In the genomic region with DNA sequence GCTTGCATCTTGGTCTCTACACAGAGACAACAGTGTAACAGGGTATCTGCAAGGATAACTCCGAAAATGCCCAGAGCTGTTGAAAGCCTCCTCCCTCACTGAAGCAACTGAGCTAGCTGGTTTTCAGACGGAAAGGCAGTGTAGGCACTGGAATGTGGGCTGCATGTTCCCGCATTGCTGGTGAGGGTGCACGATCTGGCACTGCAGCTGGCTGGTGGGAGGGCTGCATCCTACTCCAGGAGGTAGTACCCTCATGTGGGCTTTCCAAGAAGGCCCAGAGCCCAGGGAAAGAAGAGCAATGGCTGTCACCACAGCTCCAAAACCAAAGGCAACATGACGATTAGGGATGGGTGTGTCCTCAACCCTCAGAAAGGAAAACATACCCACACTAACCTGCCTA, we compare ENCODE assay signal across 19 cellular contexts. TPM values are rescaled to one million over a fixed set of nuclear protein-coding genes. Genes with fewer than 3 reads are reported as not detected.
DNase-seq lines count a peak whose midpoint lies in the region; ATAC-seq and TF ChIP-seq lines count a peak whose summit lies in the region.
"Had no signal": no experiment of that assay in that cellular context is flagged by ENCODE, and none has a peak within 500 bp of the region (broad histone marks: within the 10 kb centered on the region; RNA-seq: fewer than 3 reads in every experiment).

No MANE protein-coding gene starts in this region.

- no peaks in the 10 kb centered on the region for H3K4me1 Mint-ChIP-seq in activated CD8-positive, alpha-beta memory T cell treated with anti-CD3 and anti-CD28 coated beads, Interleukin-2, amount 10 ng/mL, durations not matched to agents 7 days and 5 days
- H3K4me1 Mint-ChIP-seq in osteocyte (ENCODE audit: unreplicated experiment): peaks cover 5% of the 10 kb centered on the region

- peaks cover 22% of the 10 kb centered on the region for H3K27me3 Mint-ChIP-seq in activated CD8-positive, alpha-beta memory T cell treated with anti-CD3 and anti-CD28 coated beads, Interleukin-2, amount 10 ng/mL, durations not matched to agents 7 days and 5 days
- H3K27me3 Mint-ChIP-seq in osteocyte (ENCODE audit: unreplicated experiment): peaks cover 23% of the 10 kb centered on the region

- H3K27ac ChIP-seq in vagina: no peak overlapping the region
- H3K27ac ChIP-seq: 22Rv1, A549, BLaER1, GM23248 had no signal

- ATAC-seq in activated CD8-positive, alpha-beta memory T cell treated with anti-CD3 and anti-CD28 coated beads, Interleukin-2, amount 10 ng/mL, durations not matched to agents 7 days and 5 days: no peak
- ATAC-seq: A549, GM12878 had no signal

- H3K27me3 ChIP-seq in vagina: no peaks in the 10 kb centered on the region
- H3K27me3 ChIP-seq: BLaER1 had no signal

- no peak for TF ChIP-seq POLR2A in vagina (IDR thresholded peaks at IDR 0.05)

- no peak overlapping the region for H3K4me3 Mint-ChIP-seq in activated CD8-positive, alpha-beta memory T cell treated with anti-CD3 and anti-CD28 coated beads, Interleukin-2, amount 10 ng/mL, durations not matched to agents 7 days and 5 days
- no peak overlapping the region for H3K4me3 Mint-ChIP-seq in osteocyte (ENCODE audit: unreplicated experiment)
- H3K4me3 Mint-ChIP-seq: CD14-positive monocyte; CD4-positive, alpha-beta memory T cell had no signal

- H3K4me3 ChIP-seq in vagina: no peak overlapping the region
- H3K4me3 ChIP-seq: A549, BLaER1, GM12878, GM23248, HAP-1 had no signal

- H3K9me3 ChIP-seq in vagina: no peaks in the 10 kb centered on the region
- H3K9me3 ChIP-seq: A549, BLaER1, HAP-1 had no signal

- DNase-seq in activated CD8-positive, alpha-beta memory T cell treated with anti-CD3 and anti-CD28 coated beads, Interleukin-2, amount 50 U/mL, for 48 hours: peak; percentile 23
- no peak for DNase-seq in activated CD8-positive, alpha-beta memory T cell treated with anti-CD3 and anti-CD28 coated beads, Interleukin-2, amount 10 ng/mL, durations not matched to agents 7 days and 5 days
- DNase-seq in head of caudate nucleus: peak in 40 of 42 donors; percentile 5 to 80 (median 46)
- peak; percentile 69 for DNase-seq in osteocyte (ENCODE audit: extremely low spot score, unreplicated experiment)
- peak; percentile 40 for DNase-seq in vagina (ENCODE audit: extremely low spot score in 2 of 2)
- DNase-seq in islet precursor cell: no peak
- no peak for DNase-seq in activated gamma-delta T cell treated with Interleukin-2 at 50 U/mL for 16 hours
- no peak for DNase-seq in NOMO-1 (lab: John Stamatoyannopoulos, UW; ENCODE audit: unreplicated experiment in 2 of 2)
- DNase-seq: AML-193; CD4-positive, alpha-beta memory T cell; DMS153; DMS79; GM23248 had no signal

- TF ChIP-seq CTCF in osteocyte (IDR thresholded peaks at IDR 0.05) (no peak), vagina (IDR thresholded peaks at IDR 0.05) (no peak)

- no peaks in the 10 kb centered on the region for H3K36me3 ChIP-seq in vagina
- H3K36me3 ChIP-seq: BLaER1, HAP-1 had no signal

- CTCF ChIA-PET in activated CD8-positive, alpha-beta memory T cell treated with anti-CD3 and anti-CD28 coated beads, Interleukin-2, amount 10 ng/mL, durations not matched to agents 7 days and 5 days (lab: Charles Lee): no interaction called here

- no peak overlapping the region for H3K27ac Mint-ChIP-seq in activated CD8-positive, alpha-beta memory T cell treated with anti-CD3 and anti-CD28 coated beads, Interleukin-2, amount 10 ng/mL, durations not matched to agents 7 days and 5 days
- no peak overlapping the region for H3K27ac Mint-ChIP-seq in osteocyte (ENCODE audit: unreplicated experiment)
- H3K27ac Mint-ChIP-seq: CD14-positive monocyte; CD4-positive, alpha-beta memory T cell had no signal

- H3K9me3 Mint-ChIP-seq in activated CD8-positive, alpha-beta memory T cell treated with anti-CD3 and anti-CD28 coated beads, Interleukin-2, amount 10 ng/mL, durations not matched to agents 7 days and 5 days (ENCODE audit: low read depth): no peaks in the 10 kb centered on the region
- no peaks in the 10 kb centered on the region for H3K9me3 Mint-ChIP-seq in osteocyte (ENCODE audit: unreplicated experiment)
- H3K9me3 Mint-ChIP-seq: CD14-positive monocyte; CD4-positive, alpha-beta memory T cell had no signal

- intact Hi-C loops in head of caudate nucleus (cut with DNase I) (no loop called here), vagina (cut with DNase I) (no loop called here)

- H3K4me1 ChIP-seq in vagina: peaks cover 31% of the 10 kb centered on the region

- H3K36me3 Mint-ChIP-seq in activated CD8-positive, alpha-beta memory T cell treated with anti-CD3 and anti-CD28 coated beads, Interleukin-2, amount 10 ng/mL, durations not matched to agents 7 days and 5 days: no peaks in the 10 kb centered on the region
- no peaks in the 10 kb centered on the region for H3K36me3 Mint-ChIP-seq in osteocyte (ENCODE audit: unreplicated experiment)
- H3K36me3 Mint-ChIP-seq: CD14-positive monocyte; CD4-positive, alpha-beta memory T cell had no signal

RNA-seq across cellular contexts. Expression of a gene that starts 28.7 kb away (rescaled TPM):
- total RNA-seq in activated CD8-positive, alpha-beta memory T cell treated with anti-CD3 and anti-CD28 coated beads, Interleukin-2, amount 10 ng/mL, durations not matched to agents 7 days and 5 days: 1,000 to 10,000 TPM; 1,238 to 1,479 TPM
- total RNA-seq in osteocyte (1,272 and 1,309 TPM in 2 replicates), vagina (1,829 TPM)

Comparison
In these comparisons a context has a peak if more than half of its experiments do, and no peak if none do; other contexts are left out.
1. DNase-seq: peak in activated CD8-positive, alpha-beta memory T cell treated with anti-CD3 and anti-CD28 coated beads, Interleukin-2, amount 50 U/mL, for 48 hours (single experiment), head of caudate nucleus (40 of 42), osteocyte (single experiment) and vagina (2 of 2); none in activated CD8-positive, alpha-beta memory T cell treated with anti-CD3 and anti-CD28 coated beads, Interleukin-2, amount 10 ng/mL, durations not matched to agents 7 days and 5 days (single experiment), islet precursor cell (single experiment), activated gamma-delta T cell treated with Interleukin-2 at 50 U/mL for 16 hours (single experiment) and NOMO-1 (0 of 2).